16 cellular contexts compared by ENCODE assay signal in genomic region chr19:6261883-6262282, GRCh38.
"Had no signal": no experiment of that assay in that cellular context is flagged by ENCODE, and none has a peak within 500 bp of the region (broad histone marks: within the 10 kb centered on the region; RNA-seq: fewer than 3 reads in every experiment).

No MANE protein-coding gene starts in this region.

- H3K4me3 Mint-ChIP-seq: activated CD4-positive, alpha-beta T cell treated with anti-CD3 and anti-CD28 coated beads, Interleukin-2, amount 10 ng/mL, durations not matched to agents 7 days and 5 days; activated T-helper 1 cell treated with anti-CD3 and anti-CD28 coated beads, Interleukin-12 subunit alpha, Interleukin-12 subunit beta, Interleukin-2, Interleukin-4 antibody, amounts not matched to agents 30 ng/mL and 10 ng/mL and 1 ng/mL, durations not matched to agents 14 hours and 24 hours and 36 hours; naive thymus-derived CD4-positive, alpha-beta T cell; T-helper 2 cell treated with Interferon-gamma antibody and Interleukin-4, amounts not matched to agents 5 μg/mL and 100 μg/mL, for 36 hours had no signal

- H3K4me2 ChIP-seq: hepatocyte had no signal

- H3K9me3 ChIP-seq: esophagus muscularis mucosa, spleen, thoracic aorta had no signal

- H3K27ac ChIP-seq: coronary artery, esophagus muscularis mucosa, hepatocyte, thoracic aorta had no signal

- H3K27me3 ChIP-seq: esophagus muscularis mucosa, hepatocyte, spleen had no signal

- ATAC-seq: left lobe of liver; naive thymus-derived CD4-positive, alpha-beta T cell; sciatic nerve had no signal

- H3K9me3 Mint-ChIP-seq: activated CD4-positive, alpha-beta T cell treated with anti-CD3 and anti-CD28 coated beads, Interleukin-2, amount 10 ng/mL, durations not matched to agents 7 days and 5 days; activated T-helper 1 cell treated with anti-CD3 and anti-CD28 coated beads, Interleukin-12 subunit alpha, Interleukin-12 subunit beta, Interleukin-2, Interleukin-4 antibody, amounts not matched to agents 30 ng/mL and 10 ng/mL and 1 ng/mL, durations not matched to agents 14 hours and 24 hours and 36 hours; naive thymus-derived CD4-positive, alpha-beta T cell; T-helper 2 cell treated with Interferon-gamma antibody and Interleukin-4, amounts not matched to agents 5 μg/mL and 100 μg/mL, for 36 hours had no signal

- H2AFZ ChIP-seq: hepatocyte had no signal

- H3K4me3 ChIP-seq: coronary artery, esophagus muscularis mucosa, hepatocyte, spleen, thoracic aorta had no signal

- DNase-seq: activated CD4-positive, alpha-beta T cell treated with anti-CD3 and anti-CD28 coated beads, Interleukin-2, amount 10 ng/mL, durations not matched to agents 7 days and 5 days; activated CD4-positive, CD25-positive, alpha-beta regulatory T cell; activated naive CD4-positive, alpha-beta T cell treated with Interleukin-2 at 50 U/mL for 16 hours; islet precursor cell; mammary epithelial cell; naive thymus-derived CD4-positive, alpha-beta T cell; nucleus accumbens; spleen had no signal

- H3K27me3 Mint-ChIP-seq: activated CD4-positive, alpha-beta T cell treated with anti-CD3 and anti-CD28 coated beads, Interleukin-2, amount 10 ng/mL, durations not matched to agents 7 days and 5 days; naive thymus-derived CD4-positive, alpha-beta T cell had no signal

- H3K27ac Mint-ChIP-seq: activated T-helper 1 cell treated with anti-CD3 and anti-CD28 coated beads, Interleukin-12 subunit alpha, Interleukin-12 subunit beta, Interleukin-2, Interleukin-4 antibody, amounts not matched to agents 30 ng/mL and 10 ng/mL and 1 ng/mL, durations not matched to agents 14 hours and 24 hours and 36 hours; T-helper 2 cell treated with Interferon-gamma antibody and Interleukin-4, amounts not matched to agents 5 μg/mL and 100 μg/mL, for 36 hours had no signal
